23 cellular contexts compared by ENCODE assay signal in genomic region chr1:54603241-54603640, GRCh38. TPM values are rescaled to one million over a fixed set of nuclear protein-coding genes. Genes with fewer than 3 reads are reported as not detected.
"Had no signal": no experiment of that assay in that cellular context is flagged by ENCODE, and none has a peak within 500 bp of the region (broad histone marks: within the 10 kb centered on the region; RNA-seq: fewer than 3 reads in every experiment).

No MANE protein-coding gene starts in this region.

- H3K36me3 ChIP-seq: brain microvascular endothelial cell had no signal

- H3K4me3 Mint-ChIP-seq: activated B cell treated with CpG ODN at 0.5 μM for 24 hours; activated CD4-positive, alpha-beta memory T cell treated with anti-CD3 and anti-CD28 coated beads for 36 hours; activated CD4-positive, alpha-beta T cell treated with anti-CD3 and anti-CD28 coated beads, Interleukin-2, amount 10 ng/mL, durations not matched to agents 24 days and 14 days; activated naive CD4-positive, alpha-beta T cell treated with anti-CD3 and anti-CD28 coated beads for 36 hours; activated naive CD8-positive, alpha-beta T cell treated with anti-CD3 and anti-CD28 coated beads for 36 hours; activated T-cell treated with anti-CD3 and anti-CD28 coated beads, Interleukin-2, amount 50 U/mL, for 4 hours had no signal

- H3K27ac ChIP-seq: brain microvascular endothelial cell, cardiac muscle cell, KMS-11 had no signal

- H3K27me3 Mint-ChIP-seq: activated B cell treated with CpG ODN at 0.5 μM for 24 hours; activated CD4-positive, alpha-beta memory T cell treated with anti-CD3 and anti-CD28 coated beads for 36 hours; activated CD4-positive, alpha-beta T cell treated with anti-CD3 and anti-CD28 coated beads, Interleukin-2, amount 10 ng/mL, durations not matched to agents 24 days and 14 days; activated naive CD8-positive, alpha-beta T cell treated with anti-CD3 and anti-CD28 coated beads for 36 hours had no signal

- H3K4me3 ChIP-seq: cardiac muscle cell had no signal

- H3K27me3 ChIP-seq: brain microvascular endothelial cell, cardiac muscle cell had no signal

- H3K4me2 ChIP-seq: KMS-11 had no signal

- H3K9me3 Mint-ChIP-seq: activated B cell treated with CpG ODN at 0.5 μM for 24 hours; activated CD4-positive, alpha-beta memory T cell treated with anti-CD3 and anti-CD28 coated beads for 36 hours; activated CD4-positive, alpha-beta T cell treated with anti-CD3 and anti-CD28 coated beads, Interleukin-2, amount 10 ng/mL, durations not matched to agents 24 days and 14 days; activated naive CD4-positive, alpha-beta T cell treated with anti-CD3 and anti-CD28 coated beads for 36 hours; activated naive CD8-positive, alpha-beta T cell treated with anti-CD3 and anti-CD28 coated beads for 36 hours; activated T-cell treated with anti-CD3 and anti-CD28 coated beads, Interleukin-2, amount 50 U/mL, for 4 hours had no signal

- H3K27ac Mint-ChIP-seq: activated B cell treated with CpG ODN at 0.5 μM for 24 hours; activated CD4-positive, alpha-beta memory T cell treated with anti-CD3 and anti-CD28 coated beads for 36 hours; activated CD4-positive, alpha-beta T cell treated with anti-CD3 and anti-CD28 coated beads, Interleukin-2, amount 10 ng/mL, durations not matched to agents 24 days and 14 days; activated naive CD4-positive, alpha-beta T cell treated with anti-CD3 and anti-CD28 coated beads for 36 hours; activated naive CD8-positive, alpha-beta T cell treated with anti-CD3 and anti-CD28 coated beads for 36 hours had no signal

- FAIRE-seq: TTC549 had no signal

- H3K9ac ChIP-seq: KMS-11 had no signal

- H3K36me3 Mint-ChIP-seq: activated CD4-positive, alpha-beta memory T cell treated with anti-CD3 and anti-CD28 coated beads for 36 hours; activated naive CD8-positive, alpha-beta T cell treated with anti-CD3 and anti-CD28 coated beads for 36 hours had no signal

- DNase-seq: activated B cell treated with CpG ODN at 0.5 μM for 24 hours; activated CD4-positive, alpha-beta memory T cell treated with anti-CD3 and anti-CD28 coated beads for 36 hours; activated CD4-positive, alpha-beta T cell treated with anti-CD3 and anti-CD28 coated beads for 1 hour; activated CD4-positive, alpha-beta T cell treated with anti-CD3 and anti-CD28 coated beads, Interleukin-2, amount 10 ng/mL, durations not matched to agents 24 days and 14 days; activated CD8-positive, alpha-beta memory T cell treated with anti-CD3 and anti-CD28 coated beads for 24 hours; activated effector memory CD4-positive, alpha-beta T cell treated with anti-CD3 and anti-CD28 coated beads, Interleukin-2, amount 50 U/mL, for 16 hours; activated naive CD4-positive, alpha-beta T cell treated with anti-CD3 and anti-CD28 coated beads for 36 hours; activated naive CD8-positive, alpha-beta T cell treated with anti-CD3 and anti-CD28 coated beads for 36 hours; activated T-cell treated with anti-CD3 and anti-CD28 coated beads, Interleukin-2, amount 50 U/mL, for 4 hours; brain microvascular endothelial cell; NCI-H1105 treated with DMSO at 0.1 percent for 48 hours; NCI-H146; NCI-H187 treated with DMSO at 0.1 percent for 48 hours; NCI-H2081 treated with DMSO at 0.1 percent for 48 hours; NCI-H446; NCI-H524; PC-3; SHP77 treated with DMSO at 0.1 percent for 48 hours; T-helper 2 cell; T1000 had no signal

RNA-seq across cellular contexts. Expression of gene FAM151A, which starts 20.1 kb away (rescaled TPM):
- total RNA-seq: activated B cell treated with CpG ODN at 0.5 μM for 24 hours; activated CD4-positive, alpha-beta memory T cell treated with anti-CD3 and anti-CD28 coated beads for 36 hours; activated CD4-positive, alpha-beta T cell treated with anti-CD3 and anti-CD28 coated beads, Interleukin-2, amount 10 ng/mL, durations not matched to agents 24 days and 14 days; activated naive CD4-positive, alpha-beta T cell treated with anti-CD3 and anti-CD28 coated beads for 36 hours; activated naive CD8-positive, alpha-beta T cell treated with anti-CD3 and anti-CD28 coated beads for 36 hours; activated T-cell treated with anti-CD3 and anti-CD28 coated beads, Interleukin-2, amount 50 U/mL, for 4 hours; PC-3 had no signal

RNA-seq across cellular contexts. Expression of gene MROH7, which starts 38.3 kb away (rescaled TPM):
- total RNA-seq: activated B cell treated with CpG ODN at 0.5 μM for 24 hours, PC-3 had no signal
